In genomic region chr11:128553662-128554392, GRCh38 we compare ENCODE assay signal across 9 cellular contexts. TPM values are rescaled to one million over a fixed set of nuclear protein-coding genes. Genes with fewer than 3 reads are reported as not detected.
DNase-seq lines count a peak whose midpoint lies in the region; ATAC-seq and TF ChIP-seq lines count a peak whose summit lies in the region.
"Had no signal": no experiment of that assay in that cellular context is flagged by ENCODE, and none has a peak within 500 bp of the region (broad histone marks: within the 10 kb centered on the region; RNA-seq: fewer than 3 reads in every experiment).

No MANE protein-coding gene starts in this region.

- H2AK5ac ChIP-seq in neuronal stem cell (ENCODE audit: low read depth, low read length), result no peak overlapping the region

- no peak overlapping the region for H4K91ac ChIP-seq in neuronal stem cell (ENCODE audit: low read depth, low read length, poor library complexity)

- no peak overlapping the region for H3K4me3 Mint-ChIP-seq in CD8-positive, alpha-beta T cell
- H3K4me3 Mint-ChIP-seq in naive B cell, result peak overlapping the region; percentile 43 to 94 (median 90)

- no peak overlapping the region for H2BK15ac ChIP-seq in neuronal stem cell (ENCODE audit: low read length)

- TF ChIP-seq CTCF in CD8-positive, alpha-beta T cell (IDR thresholded peaks at IDR 0.05), result no peak
- no peak for TF ChIP-seq CTCF in mammary epithelial cell (conservative IDR thresholded peaks at IDR 0.05 in 1 of 2, IDR thresholded peaks at IDR 0.05 in 1 of 2; ENCODE audit: extremely low read depth in 1 of 2, insufficient read depth in 1 of 2, low read depth in 1 of 2, low read length in 2 of 2)

- H3K4me1 ChIP-seq in CD8-positive, alpha-beta T cell (ENCODE audit: insufficient read depth, low read length), result peaks cover 55% of the 10 kb centered on the region
- H3K4me1 ChIP-seq in mammary epithelial cell (ENCODE audit: insufficient read depth, low read length), result peaks cover 14% of the 10 kb centered on the region
- peaks cover 8 to 21% of the 10 kb centered on the region in 2 donors for H3K4me1 ChIP-seq in neuronal stem cell (ENCODE audit: control insufficient read depth in 2 of 2, insufficient read depth in 1 of 2, low read depth in 1 of 2, low read length in 2 of 2)

- no peak overlapping the region for H2BK12ac ChIP-seq in neuronal stem cell (ENCODE audit: low read length)

- no peak overlapping the region for H3K23ac ChIP-seq in neuronal stem cell (ENCODE audit: low read depth, low read length, poor library complexity)

- in situ Hi-C loops in mammary epithelial cell (cut with MboI; ENCODE audit: low sequenced_read_pairs in 2 of 2), result no loop called here

- intact Hi-C loops in CD8-positive, alpha-beta T cell (cut with DNase I, micrococcal nuclease), result loop anchor here (5.0 kb wide), 2 partner anchors 37 to 58 kb away; no protein-coding TSS in a partner anchor
- intact Hi-C loops in mammary epithelial cell (cut with micrococcal nuclease), result loop anchor here (2.0 kb wide), 1 partner anchor 31 kb away; no protein-coding TSS in a partner anchor

- CTCF ChIA-PET in CD8-positive, alpha-beta T cell (lab: Charles Lee), result interaction anchor here (0.6 to 1.6 kb wide), 17 partner anchors 10 to 396 kb away, joined by 3 to 7 read pairs (median 3); no protein-coding TSS in a partner anchor
- CTCF ChIA-PET in mammary epithelial cell (lab: Charles Lee; ENCODE audit: low non-redundant PET), result no interaction called here

- no peak overlapping the region for H4K8ac ChIP-seq in neuronal stem cell (ENCODE audit: low read depth, low read length)

- no TSS peak for BruUV-seq in mammary epithelial cell (replicated peaks; lab: Mats Ljungman, UMichigan)

- H2BK120ac ChIP-seq in neuronal stem cell (ENCODE audit: low read depth, low read length), result no peak overlapping the region

- H3K9ac ChIP-seq in mammary epithelial cell (ENCODE audit: insufficient read depth, low read length) (no peak overlapping the region), neuronal stem cell (ENCODE audit: low read depth, low read length, poor library complexity) (no peak overlapping the region)

- no peak overlapping the region for H3K14ac ChIP-seq in neuronal stem cell (ENCODE audit: low read length)

- no peak for DNase-seq in CD8-positive, alpha-beta T cell
- DNase-seq in mammary epithelial cell (no peak), naive B cell (no peak), neuronal stem cell (ENCODE audit: low spot score) (no peak), mucosa of gallbladder (ENCODE audit: low spot score) (no peak)
- DNase-seq: glutamatergic neuron had no signal

- H3K9me3 ChIP-seq in CD8-positive, alpha-beta T cell (ENCODE audit: low read length), result no peaks in the 10 kb centered on the region
- H3K9me3 ChIP-seq in mammary epithelial cell (replicated peaks; ENCODE audit: insufficient read depth, low read length), result no peaks in the 10 kb centered on the region
- peaks cover 0 to 2% of the 10 kb centered on the region in 2 donors for H3K9me3 ChIP-seq in neuronal stem cell (replicated peaks in 1 of 2; ENCODE audit: control insufficient read depth in 2 of 2, insufficient read depth in 1 of 2, low read depth in 1 of 2, low read length in 2 of 2)

- H3K4ac ChIP-seq in neuronal stem cell (ENCODE audit: low read length), result no peak overlapping the region

- H3K79me2 ChIP-seq in mammary epithelial cell (ENCODE audit: insufficient read depth, low read length), result no peaks in the 10 kb centered on the region

- 0 out of 2 replicates have a peak, but pooled peaks have one; percentile 12 for TF ChIP-seq RAD21 in Ishikawa (IDR thresholded peaks at IDR 0.05; ENCODE audit: low read depth)

- H3K27me3 ChIP-seq in CD8-positive, alpha-beta T cell (ENCODE audit: insufficient read depth, low read length), result no peaks in the 10 kb centered on the region
- H3K27me3 ChIP-seq in mammary epithelial cell (ENCODE audit: insufficient read depth, low read length) (no peaks in the 10 kb centered on the region), neuronal stem cell (ENCODE audit: control insufficient read depth in 3 of 3, insufficient read depth in 3 of 3, low read depth in 1 of 3, low read length in 3 of 3) (peaks cover 0 to 29% (median 2%) of the 10 kb centered on the region in 3 experiments)

- no peak overlapping the region for H3K4me3 ChIP-seq in CD8-positive, alpha-beta T cell (ENCODE audit: low read depth, low read length)
- H3K4me3 ChIP-seq in mammary epithelial cell (replicated peaks in 1 of 3; ENCODE audit: insufficient read depth in 1 of 3, low read depth in 2 of 3, low read length in 3 of 3) (no peak overlapping the region), neuronal stem cell (ENCODE audit: low read length in 2 of 2) (no peak overlapping the region)

- H3K36me3 ChIP-seq in CD8-positive, alpha-beta T cell (ENCODE audit: insufficient read depth, low read length), result no peaks in the 10 kb centered on the region
- H3K36me3 ChIP-seq in mammary epithelial cell (ENCODE audit: insufficient read depth, low read length) (no peaks in the 10 kb centered on the region), neuronal stem cell (replicated peaks in 1 of 2; ENCODE audit: control insufficient read depth in 2 of 2, insufficient read depth in 2 of 2, low read length in 2 of 2) (no peaks in the 10 kb centered on the region)

- TF ChIP-seq EP300 in Ishikawa (IDR thresholded peaks at IDR 0.05; ENCODE audit: borderline replicate concordance), result no peak

- H3K27ac Mint-ChIP-seq in CD8-positive, alpha-beta T cell, result peak overlapping the region; percentile 91
- H3K27ac Mint-ChIP-seq in naive B cell, result peak overlapping the region; percentile 95 to 99 (median 98)

- no peaks in the 10 kb centered on the region for H3K79me1 ChIP-seq in neuronal stem cell (ENCODE audit: low read depth, low read length)

- no peak for ATAC-seq in CD8-positive, alpha-beta T cell
- ATAC-seq in naive B cell (ENCODE audit: low read depth in 2 of 2), result no peak
- ATAC-seq in HG02798 (IDR thresholded peaks at IDR 0.05; ENCODE audit: poor library complexity, unreplicated experiment), result no peak
- ATAC-seq in GM18909 (IDR thresholded peaks at IDR 0.05; ENCODE audit: poor library complexity, unreplicated experiment), result no peak

- H2AFZ ChIP-seq in mammary epithelial cell (ENCODE audit: low read depth, low read length) (peak overlapping the region; percentile 86), neuronal stem cell (ENCODE audit: low read length) (no peak overlapping the region)

- H2BK5ac ChIP-seq in neuronal stem cell (ENCODE audit: low read length), result no peak overlapping the region

- dilution Hi-C loops in mammary epithelial cell (cut with HindIII; ENCODE audit: low sequenced_read_pairs), result no loop called here

- H3K4me1 Mint-ChIP-seq in CD8-positive, alpha-beta T cell (ENCODE audit: low read depth), result peaks cover 54% of the 10 kb centered on the region
- H3K4me1 Mint-ChIP-seq in naive B cell, result peaks cover 50 to 66% (median 55%) of the 10 kb centered on the region in 3 donors

- H4K20me1 ChIP-seq in mammary epithelial cell (ENCODE audit: insufficient read depth, low read length), result no peaks in the 10 kb centered on the region

- H3K4me2 ChIP-seq in mammary epithelial cell (ENCODE audit: insufficient read depth, low read depth, low read length), result no peak overlapping the region
- no peak overlapping the region for H3K4me2 ChIP-seq in neuronal stem cell (ENCODE audit: insufficient read depth, low read length, poor library complexity, severe bottlenecking)

- H3K9me3 Mint-ChIP-seq in CD8-positive, alpha-beta T cell, result no peaks in the 10 kb centered on the region
- H3K9me3 Mint-ChIP-seq in naive B cell, result no peaks in the 10 kb centered on the region

- no peak overlapping the region for H3K27ac ChIP-seq in CD8-positive, alpha-beta T cell (ENCODE audit: low read depth, low read length)
- no peak overlapping the region for H3K27ac ChIP-seq in mammary epithelial cell (ENCODE audit: insufficient read depth, low read depth, low read length)
- H3K27ac ChIP-seq in neuronal stem cell (replicated peaks; ENCODE audit: low read length), result no peak overlapping the region

- POLR2A ChIA-PET in CD8-positive, alpha-beta T cell (lab: Charles Lee), result interaction anchor here (0.8 to 2.4 kb wide), 8 partner anchors 9 to 75 kb away, joined by 3 to 8 read pairs (median 4); no protein-coding TSS in a partner anchor

- no peak overlapping the region for H3K18ac ChIP-seq in neuronal stem cell (ENCODE audit: low read length)

- WGBS in mammary epithelial cell (ENCODE audit: low coverage, missing lambda C conversion rate), result 45% methylated on average over 10 of the region's 10 CpGs
- WGBS in neuronal stem cell (ENCODE audit: extremely low coverage in 2 of 2, insufficient read length in 2 of 2, insufficient replicate concordance in 1 of 2), 2 donors, result no CpG with 5 or more reads among the region's 10 CpGs

- no peaks in the 10 kb centered on the region for H3K27me3 Mint-ChIP-seq in CD8-positive, alpha-beta T cell (ENCODE audit: low read depth)
- H3K27me3 Mint-ChIP-seq in naive B cell, result no peaks in the 10 kb centered on the region

- no peaks in the 10 kb centered on the region for H3K36me3 Mint-ChIP-seq in CD8-positive, alpha-beta T cell
- no peaks in the 10 kb centered on the region for H3K36me3 Mint-ChIP-seq in naive B cell

TF ChIP-seq in Ishikawa, 13 proteins besides CTCF, POLR2A, EP300 and RAD21 (continues in another document):
- TF ChIP-seq USF1 (IDR thresholded peaks at IDR 0.05) (no peak), TCF12 (IDR thresholded peaks at IDR 0.05; ENCODE audit: low read depth) (no peak), NFIC (IDR thresholded peaks at IDR 0.05) (no peak)

RNA-seq across cellular contexts. Expression of gene ETS1, which starts 33.5 kb away (rescaled TPM):
- 100 to 1,000 TPM; 338 to 345 TPM for total RNA-seq in CD8-positive, alpha-beta T cell
- 100 to 1,000 TPM in 1 of 2 donors, 10 to 100 TPM in 1; 53.0 to 115 TPM for total RNA-seq in mammary epithelial cell
- 40.7 TPM for polyA plus RNA-seq in mammary epithelial cell
- 71.6 TPM for polyA minus RNA-seq in mammary epithelial cell
- polyA plus RNA-seq in naive B cell (ENCODE audit: low read depth in 6 of 6), result 100 to 1,000 TPM; 205 to 278 (median 247) TPM
- 0.33 TPM for polyA plus RNA-seq in neuronal stem cell (2013, experiment 1 of 2)
- 0.37 TPM for polyA plus RNA-seq in neuronal stem cell (2013, experiment 2 of 2)
- total RNA-seq in mucosa of gallbladder, result 39.4 TPM
